Comparison of ENCODE assay signal across 1 cellular context in genomic region chr3:31890742-31891469, GRCh38.
TF ChIP-seq lines count a peak whose summit lies in the region.

No MANE protein-coding gene starts in this region.

TF ChIP-seq in WTC11, 78 proteins besides CTCF, POLR2A, EP300 and RAD21 (continued from another document):
- no peak for TF ChIP-seq ZNF425 (CRISPR knock-in tag; conservative IDR thresholded peaks at IDR 0.05)
- no peak for TF ChIP-seq RELA (CRISPR knock-in tag; IDR thresholded peaks at IDR 0.05; ENCODE audit: borderline replicate concordance)
